In genomic region chr16:67395458-67396158, GRCh38 we compare ENCODE assay signal across 1 cellular context.
TF ChIP-seq lines count a peak whose summit lies in the region.

No MANE protein-coding gene starts in this region.

TF ChIP-seq in HEK293, 187 proteins besides CTCF, POLR2A, EP300 and RAD21 (continued from another document):
- no peak for TF ChIP-seq HIC1 (tag by site-specific recombination; IDR thresholded peaks at IDR 0.05)
